35 cellular contexts compared by ENCODE assay signal in genomic region chr21:44471341-44471740, GRCh38. TPM values are rescaled to one million over a fixed set of nuclear protein-coding genes. Genes with fewer than 3 reads are reported as not detected.
DNase-seq lines count a peak whose midpoint lies in the region; ATAC-seq and TF ChIP-seq lines count a peak whose summit lies in the region.
"Had no signal": no experiment of that assay in that cellular context is flagged by ENCODE, and none has a peak within 500 bp of the region (broad histone marks: within the 10 kb centered on the region; RNA-seq: fewer than 3 reads in every experiment).

No MANE protein-coding gene starts in this region.

- H3K4ac ChIP-seq in mesendoderm (ENCODE audit: low read depth, low read length), result no peak overlapping the region

- H4K8ac ChIP-seq in mesendoderm (ENCODE audit: low read depth, low read length), result no peak overlapping the region

- ATAC-seq in Right ventricle myocardium inferior (no peak), HG03196 (IDR thresholded peaks at IDR 0.05; ENCODE audit: unreplicated experiment) (no peak), GM18870 (IDR thresholded peaks at IDR 0.05; ENCODE audit: unreplicated experiment) (no peak)
- ATAC-seq: A549; CD8-positive, alpha-beta T cell had no signal

- H3K9me3 Mint-ChIP-seq in endodermal cell, result no peaks in the 10 kb centered on the region
- H3K9me3 Mint-ChIP-seq in endothelial cell (ENCODE audit: unreplicated experiment), result no peaks in the 10 kb centered on the region
- H3K9me3 Mint-ChIP-seq: CD4-positive, alpha-beta T cell; CD8-positive, alpha-beta memory T cell; CD8-positive, alpha-beta T cell had no signal

- H3K4me1 ChIP-seq in HUES48 (ENCODE audit: control insufficient read depth, insufficient read depth, low read length), result no peaks in the 10 kb centered on the region
- peaks cover 6% of the 10 kb centered on the region; the same call in 1 of the 2 replicates for H3K4me1 ChIP-seq in HUES64 (ENCODE audit: insufficient read depth, low read length)
- no peaks in the 10 kb centered on the region for H3K4me1 ChIP-seq in endodermal cell (ENCODE audit: control insufficient read depth, insufficient read depth, low read length)
- H3K4me1 ChIP-seq in mesendoderm (ENCODE audit: control insufficient read depth, low read depth, low read length), result no peaks in the 10 kb centered on the region
- H3K4me1 ChIP-seq: A549, BE2C, Caco-2 had no signal

- H2AK5ac ChIP-seq in mesendoderm (ENCODE audit: low read length), result no peak overlapping the region

- H3K23ac ChIP-seq in mesendoderm (ENCODE audit: low read length), result no peak overlapping the region

- no peak overlapping the region for H2BK5ac ChIP-seq in mesendoderm (ENCODE audit: low read length)

- no peak overlapping the region for H3K4me2 ChIP-seq in mesendoderm (ENCODE audit: low read length)
- H3K4me2 ChIP-seq: A549 had no signal

- no peaks in the 10 kb centered on the region for H3K79me1 ChIP-seq in mesendoderm (ENCODE audit: low read length)

- no peak overlapping the region for H3K27ac Mint-ChIP-seq in endodermal cell
- H3K27ac Mint-ChIP-seq in endothelial cell (ENCODE audit: unreplicated experiment), result no peak overlapping the region
- H3K27ac Mint-ChIP-seq: B cell; CD14-positive monocyte; CD4-positive, alpha-beta memory T cell; CD4-positive, alpha-beta T cell; CD8-positive, alpha-beta memory T cell; CD8-positive, alpha-beta T cell had no signal

- no peaks in the 10 kb centered on the region for H3K36me3 ChIP-seq in HUES48 (ENCODE audit: control insufficient read depth, insufficient read depth, low read length)
- H3K36me3 ChIP-seq in HUES64 (ENCODE audit: insufficient read depth, low read length), result no peaks in the 10 kb centered on the region
- peaks cover 39% of the 10 kb centered on the region for H3K36me3 ChIP-seq in endodermal cell (ENCODE audit: control insufficient read depth, insufficient read depth, low read length)
- H3K36me3 ChIP-seq in mesendoderm (ENCODE audit: control insufficient read depth, insufficient read depth, low read length), result no peaks in the 10 kb centered on the region
- H3K36me3 ChIP-seq: BE2C; BLaER1; BLaER1 treated with 17β-estradiol and CSF1 and Interleukin-3, amounts not matched to agents 10 nM and 100 nM had no signal

- intact Hi-C loops in Right ventricle myocardium inferior (cut with DNase I), result no loop called here

- no peak overlapping the region for H3K4me3 ChIP-seq in HUES48 (ENCODE audit: low read depth, low read length)
- H3K4me3 ChIP-seq in HUES64 (ENCODE audit: low read length), result no peak overlapping the region
- peak overlapping the region; percentile 45 for H3K4me3 ChIP-seq in endodermal cell (ENCODE audit: low read length)
- H3K4me3 ChIP-seq in mesendoderm (ENCODE audit: low read length), result no peak overlapping the region
- H3K4me3 ChIP-seq: A549; BLaER1; BLaER1 treated with 17β-estradiol and CSF1 and Interleukin-3, amounts not matched to agents 10 nM and 100 nM had no signal

- H3K27ac ChIP-seq in HUES48 (ENCODE audit: low read depth, low read length) (peak overlapping the region; percentile 72), HUES64 (ENCODE audit: low read depth, low read length) (peak overlapping the region; percentile 52; the same call in 1 of the 2 replicates), endodermal cell (ENCODE audit: low read depth, low read length) (no peak overlapping the region), mesendoderm (ENCODE audit: low read depth, low read length) (peak overlapping the region; percentile 56)
- H3K27ac ChIP-seq: 22Rv1; A549; BLaER1; BLaER1 treated with 17β-estradiol and CSF1 and Interleukin-3, amounts not matched to agents 10 nM and 100 nM; C4-2B had no signal

- no peak for DNase-seq in endodermal cell
- peak; percentile 54 for DNase-seq in mesendoderm
- no peak for DNase-seq in Right ventricle myocardium inferior (ENCODE audit: missing footprints)
- DNase-seq in endothelial cell (ENCODE audit: low spot score), result no peak
- DNase-seq: 8988T; ACHN; AML-193; BE2C; C1 segment of cervical spinal cord; Caco-2; Calu3; CD4-positive, alpha-beta memory T cell; CD4-positive, alpha-beta T cell; CD4-positive, CD25-positive, alpha-beta regulatory T cell; CD8-positive, alpha-beta memory T cell; CD8-positive, alpha-beta T cell; COR-L47; DMS 273 treated with DMSO at 0.1 percent for 48 hours; DMS153; DMS53; DMS79; DMS79 treated with DMSO at 0.1 percent for 48 hours; DND-41; EL had no signal

- H3K9ac ChIP-seq in HUES48 (ENCODE audit: low read depth, low read length), result no peak overlapping the region
- H3K9ac ChIP-seq in HUES64 (ENCODE audit: low read depth, low read length), result no peak overlapping the region
- peak overlapping the region; percentile 31 for H3K9ac ChIP-seq in endodermal cell (ENCODE audit: extremely low read depth, low read length, poor library complexity, severe bottlenecking)
- no peak overlapping the region for H3K9ac ChIP-seq in mesendoderm (ENCODE audit: low read length)
- H3K9ac ChIP-seq: BLaER1; BLaER1 treated with 17β-estradiol and CSF1 and Interleukin-3, amounts not matched to agents 10 nM and 100 nM had no signal

- no peak overlapping the region for H3K56ac ChIP-seq in mesendoderm (ENCODE audit: low read length)

- no peaks in the 10 kb centered on the region for H3K4me1 Mint-ChIP-seq in endodermal cell
- H3K4me1 Mint-ChIP-seq in endothelial cell (ENCODE audit: unreplicated experiment), result no peaks in the 10 kb centered on the region
- H3K4me1 Mint-ChIP-seq: B cell; CD14-positive monocyte; CD4-positive, alpha-beta memory T cell; CD4-positive, CD25-positive, alpha-beta regulatory T cell; CD8-positive, alpha-beta memory T cell had no signal

- H2BK120ac ChIP-seq in mesendoderm (ENCODE audit: low read depth, low read length), result no peak overlapping the region

- H3K36me3 Mint-ChIP-seq in endodermal cell (ENCODE audit: low read depth), result peaks cover 22% of the 10 kb centered on the region
- no peaks in the 10 kb centered on the region for H3K36me3 Mint-ChIP-seq in endothelial cell (ENCODE audit: low read depth, unreplicated experiment)
- H3K36me3 Mint-ChIP-seq: CD14-positive monocyte; CD4-positive, alpha-beta memory T cell; CD4-positive, CD25-positive, alpha-beta regulatory T cell; CD8-positive, alpha-beta memory T cell; CD8-positive, alpha-beta T cell had no signal

- H2BK15ac ChIP-seq in mesendoderm (replicated peaks; ENCODE audit: low read depth), result no peak overlapping the region

- no peak overlapping the region for H4K5ac ChIP-seq in mesendoderm (ENCODE audit: low read length)

- no peaks in the 10 kb centered on the region for H3K27me3 ChIP-seq in HUES48 (ENCODE audit: control insufficient read depth, insufficient read depth, low read length)
- H3K27me3 ChIP-seq in HUES64 (ENCODE audit: insufficient read depth, low read length), result no peaks in the 10 kb centered on the region
- H3K27me3 ChIP-seq in endodermal cell (ENCODE audit: control insufficient read depth, insufficient read depth, low read length, poor library complexity, severe bottlenecking), result no peaks in the 10 kb centered on the region
- H3K27me3 ChIP-seq in mesendoderm (ENCODE audit: insufficient read depth, low read length, poor library complexity), result no peaks in the 10 kb centered on the region
- H3K27me3 ChIP-seq: BE2C; BLaER1; BLaER1 treated with 17β-estradiol and CSF1 and Interleukin-3, amounts not matched to agents 10 nM and 100 nM had no signal

- H3K9me3 ChIP-seq in HUES48 (ENCODE audit: control insufficient read depth, insufficient read depth, low read length), result no peaks in the 10 kb centered on the region
- no peaks in the 10 kb centered on the region for H3K9me3 ChIP-seq in HUES64 (ENCODE audit: insufficient read depth, low read depth, low read length)
- H3K9me3 ChIP-seq in endodermal cell (ENCODE audit: control insufficient read depth, low read length), result peaks cover 28% of the 10 kb centered on the region
- H3K9me3 ChIP-seq: A549, BE2C, BLaER1, Caco-2 had no signal

- H3K18ac ChIP-seq in mesendoderm (ENCODE audit: low read length), result no peak overlapping the region

- H3K79me2 ChIP-seq in mesendoderm (ENCODE audit: control insufficient read depth, insufficient read depth, low read length), result no peaks in the 10 kb centered on the region

- H3K27me3 Mint-ChIP-seq in endodermal cell (ENCODE audit: insufficient read depth) (no peaks in the 10 kb centered on the region), endothelial cell (ENCODE audit: unreplicated experiment) (no peaks in the 10 kb centered on the region)
- H3K27me3 Mint-ChIP-seq: B cell; CD4-positive, alpha-beta T cell; CD4-positive, CD25-positive, alpha-beta regulatory T cell had no signal

- TF ChIP-seq CTCF in endodermal cell (conservative IDR thresholded peaks at IDR 0.05) (no peak), endothelial cell (IDR thresholded peaks at IDR 0.05; ENCODE audit: unreplicated experiment) (no peak)

- H3K4me3 Mint-ChIP-seq in endodermal cell (no peak overlapping the region), endothelial cell (ENCODE audit: unreplicated experiment) (no peak overlapping the region)
- H3K4me3 Mint-ChIP-seq: B cell; CD14-positive monocyte; CD4-positive, alpha-beta memory T cell; CD4-positive, alpha-beta T cell; CD4-positive, CD25-positive, alpha-beta regulatory T cell; CD8-positive, alpha-beta memory T cell; CD8-positive, alpha-beta T cell had no signal

RNA-seq across cellular contexts. Expression of gene LRRC3, which starts 16.0 kb away (rescaled TPM):
- polyA plus RNA-seq in HUES64 (2013, experiment 1 of 2), result 3.5 TPM
- 4.4 TPM for polyA plus RNA-seq in HUES64 (2013, experiment 2 of 2)
- total RNA-seq in endodermal cell, result 10 to 100 TPM; 14.1 to 16.5 TPM
- polyA plus RNA-seq in endodermal cell (2013, experiment 1 of 2), result 13.7 TPM
- 14.0 TPM for polyA plus RNA-seq in endodermal cell (2013, experiment 2 of 2)
- 6.9 TPM for polyA plus RNA-seq in mesendoderm (2013, experiment 1 of 2)
- 7.0 TPM for polyA plus RNA-seq in mesendoderm (2013, experiment 2 of 2)
- 3.3 TPM for total RNA-seq in Right ventricle myocardium inferior
- total RNA-seq in endothelial cell (ENCODE audit: unreplicated experiment), result 9.1 TPM
